ENCODE assay signal across 6 cellular contexts in genomic region chr6:84862843-84863242, GRCh38.
"Had no signal": no experiment of that assay in that cellular context is flagged by ENCODE, and none has a peak within 500 bp of the region (broad histone marks: within the 10 kb centered on the region; RNA-seq: fewer than 3 reads in every experiment).

No MANE protein-coding gene starts in this region.

- H3K27me3 Mint-ChIP-seq: IgD-negative memory B cell had no signal

- FAIRE-seq: HTR-8/SVneo, K562 had no signal

- H3K27ac ChIP-seq: HL-60 had no signal

- H3K27ac Mint-ChIP-seq: IgD-negative memory B cell had no signal

- H3K4me3 ChIP-seq: K562 had no signal

- ATAC-seq: K562 had no signal

- H3K36me3 Mint-ChIP-seq: IgD-negative memory B cell had no signal

- H3K4me3 Mint-ChIP-seq: IgD-negative memory B cell had no signal

- DNase-seq: IMR-90, KBM-7 had no signal

- H3K4me1 Mint-ChIP-seq: IgD-negative memory B cell had no signal
